8 cellular contexts compared by ENCODE assay signal in the genomic region with DNA sequence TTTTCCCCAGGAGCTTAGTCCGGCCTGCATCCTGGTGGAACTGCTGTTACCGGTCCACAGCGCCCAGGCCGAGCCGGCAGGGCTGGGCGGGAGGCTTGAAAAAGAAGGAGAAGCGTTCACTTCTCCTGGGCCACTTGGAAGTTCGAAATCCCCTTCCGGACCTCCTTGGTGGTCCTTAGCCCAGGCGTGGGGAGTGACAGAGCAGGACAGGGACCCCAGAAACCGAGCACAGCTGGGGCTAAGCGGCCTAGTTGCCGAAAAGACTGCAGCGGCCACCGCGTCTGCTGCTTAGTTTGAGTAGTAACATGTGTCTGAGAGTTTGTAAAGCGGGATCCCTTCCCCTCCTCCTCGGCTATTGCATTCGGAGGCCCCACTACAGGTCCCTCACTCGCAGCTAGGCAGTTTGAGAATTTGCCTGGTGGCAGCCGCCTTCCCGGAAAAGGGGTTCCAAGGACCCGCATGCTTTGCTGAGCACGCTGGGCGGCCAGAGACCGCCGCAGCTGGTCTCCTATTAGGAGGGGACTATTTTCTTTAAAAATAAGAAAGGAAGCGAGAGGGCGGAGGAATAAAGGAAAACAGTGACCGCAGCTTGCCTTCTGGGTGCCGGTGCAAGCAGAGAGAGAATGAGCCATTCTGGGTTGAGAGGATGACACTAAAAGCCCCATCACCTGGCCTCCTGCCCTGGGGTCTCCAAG. TPM values are rescaled to one million over a fixed set of nuclear protein-coding genes. Genes with fewer than 3 reads are reported as not detected.
DNase-seq lines count a peak whose midpoint lies in the region; FAIRE-seq and TF ChIP-seq lines count a peak whose summit lies in the region.
"Had no signal": no experiment of that assay in that cellular context is flagged by ENCODE, and none has a peak within 500 bp of the region (broad histone marks: within the 10 kb centered on the region; RNA-seq: fewer than 3 reads in every experiment).

No MANE protein-coding gene starts in this region.

- no peaks in the 10 kb centered on the region for H4K20me1 ChIP-seq in endothelial cell of umbilical vein (replicated peaks; ENCODE audit: control insufficient read depth, extremely low read depth, insufficient read depth, low read length)

- no peak for TF ChIP-seq CTCF in endothelial cell of umbilical vein (IDR thresholded peaks at IDR 0.05; ENCODE audit: extremely low read depth in 1 of 2, insufficient read depth in 1 of 2, low read depth in 1 of 2, low read length in 2 of 2)

- H3K36me3 Mint-ChIP-seq in IgD-negative memory B cell, result no peaks in the 10 kb centered on the region

- H3K4me1 Mint-ChIP-seq in IgD-negative memory B cell, result peaks cover 17 to 26% (median 21%) of the 10 kb centered on the region in 3 donors

- H3K27ac Mint-ChIP-seq in IgD-negative memory B cell, result peak overlapping the region in 2 of 3 donors; percentile 10 to 90
- H3K27ac Mint-ChIP-seq: immature natural killer cell had no signal

- H3K9me3 ChIP-seq in endothelial cell of umbilical vein (replicated peaks; ENCODE audit: control insufficient read depth, insufficient read depth, low read length), result no peaks in the 10 kb centered on the region
- H3K9me3 ChIP-seq: prostate gland had no signal

- TF ChIP-seq POLR2A in endothelial cell of umbilical vein (IDR thresholded peaks at IDR 0.05; ENCODE audit: low read depth, low read length), result no peak

- no peaks in the 10 kb centered on the region for H3K9me1 ChIP-seq in endothelial cell of umbilical vein (replicated peaks; ENCODE audit: control insufficient read depth, extremely low read depth, insufficient read depth, low read length)

- peaks cover 22% of the 10 kb centered on the region for H3K4me1 ChIP-seq in endothelial cell of umbilical vein (ENCODE audit: control insufficient read depth, extremely low read depth, insufficient read depth, low read length)
- H3K4me1 ChIP-seq: prostate gland had no signal

- no peak overlapping the region for H3K9ac ChIP-seq in endothelial cell of umbilical vein (replicated peaks; ENCODE audit: extremely low read depth, insufficient read depth, low read length)

- CTCF ChIA-PET in endothelial cell of umbilical vein (lab: Charles Lee), result interaction anchor here (0.8 to 4.2 kb wide), 10 partner anchors 18 to 335 kb away, joined by 3 to 31 read pairs (median 5); no protein-coding TSS in a partner anchor

- peaks cover 0 to 2% (median 0%) of the 10 kb centered on the region in 3 donors for H3K9me3 Mint-ChIP-seq in IgD-negative memory B cell
- H3K9me3 Mint-ChIP-seq: immature natural killer cell had no signal

- H3K27me3 ChIP-seq in endothelial cell of umbilical vein (ENCODE audit: control insufficient read depth in 2 of 2, insufficient read depth in 2 of 2, low read length in 2 of 2), result no peaks in the 10 kb centered on the region

- FAIRE-seq in endothelial cell of umbilical vein (lab: Jason Lieb, UNC), result no peak
- FAIRE-seq: endometrium had no signal

- no TSS peak for BruUV-seq in endothelial cell of umbilical vein (replicated peaks; lab: Mats Ljungman, UMichigan)

- intact Hi-C loops in endothelial cell of umbilical vein (cut with micrococcal nuclease), result loop anchor here (1.0 kb wide), 1 partner anchor 379 kb away; no protein-coding TSS in a partner anchor

- H3K79me2 ChIP-seq in endothelial cell of umbilical vein (ENCODE audit: control insufficient read depth, insufficient read depth, low read length), result peaks cover 49% of the 10 kb centered on the region

- peak overlapping the region; percentile 0 for H3K27ac ChIP-seq in endothelial cell of umbilical vein (ENCODE audit: insufficient read depth, low read depth, low read length)
- H3K27ac ChIP-seq: prostate gland had no signal

- dilution Hi-C loops in endothelial cell of umbilical vein (cut with MboI; ENCODE audit: extremely low pct_ligation_motif_present, low sequenced_read_pairs), result no loop called here

- DNase-seq in endothelial cell of umbilical vein (ENCODE audit: low read depth, low spot score), result no peak
- DNase-seq in skeletal muscle cell (ENCODE audit: low read depth), result no peak
- no peak for DNase-seq in NCI-H748 treated with DMSO at 0.1 percent for 48 hours (lab: John Stamatoyannopoulos, UW)
- no peak for DNase-seq in DMS53 treated with DMSO at 0.1 percent for 48 hours (lab: John Stamatoyannopoulos, UW; ENCODE audit: unreplicated experiment)

- peaks cover 3 to 11% of the 10 kb centered on the region in 2 experiments for H3K36me3 ChIP-seq in endothelial cell of umbilical vein (ENCODE audit: control insufficient read depth in 2 of 2, extremely low read depth in 1 of 2, insufficient read depth in 2 of 2, low read length in 2 of 2)
- H3K36me3 ChIP-seq: prostate gland had no signal

- POLR2A ChIA-PET in endothelial cell of umbilical vein (lab: Charles Lee), result no interaction called here

- H2AFZ ChIP-seq in endothelial cell of umbilical vein (ENCODE audit: low read depth, low read length), result no peak overlapping the region

- H3K4me3 ChIP-seq in endothelial cell of umbilical vein (replicated peaks in 1 of 3; ENCODE audit: insufficient read depth in 1 of 3, low read depth in 1 of 3, low read length in 3 of 3) (no peak overlapping the region), skeletal muscle cell (ENCODE audit: low read depth, low read length) (peak overlapping the region; percentile 5)
- H3K4me3 ChIP-seq: prostate gland had no signal

- H3K27me3 Mint-ChIP-seq in IgD-negative memory B cell, result peaks cover 81% of the 10 kb centered on the region

- peak overlapping the region in 1 of 4 donors; percentile 70 for H3K4me3 Mint-ChIP-seq in IgD-negative memory B cell

- H3K4me2 ChIP-seq in endothelial cell of umbilical vein (ENCODE audit: insufficient read depth, low read length), result peak overlapping the region; percentile 13

TF ChIP-seq in endothelial cell of umbilical vein, 7 proteins besides CTCF, POLR2A, EP300 and RAD21 (continues in another document):
- TF ChIP-seq EZH2 (IDR thresholded peaks at IDR 0.05; ENCODE audit: borderline replicate concordance, low read depth, low read length, severe bottlenecking) (no peak), FOS (IDR thresholded peaks at IDR 0.05; ENCODE audit: borderline replicate concordance, insufficient read depth, low read length) (no peak), POLR2AphosphoS5 (IDR thresholded peaks at IDR 0.05; ENCODE audit: insufficient read depth, low read depth, low read length) (no peak), GATA2 (IDR thresholded peaks at IDR 0.05; ENCODE audit: insufficient read depth, insufficient read length, low read depth, low read length) (no peak)

RNA-seq across cellular contexts. Expression of a gene that starts 1.0 kb away (rescaled TPM):
- polyA plus RNA-seq in IgD-negative memory B cell (not detected), endothelial cell of umbilical vein (2.0 and 2.6 TPM in 2 replicates)
- 7.3 and 8.5 TPM in 2 replicates for total RNA-seq in endothelial cell of umbilical vein
- polyA plus RNA-seq in endothelial cell of umbilical vein (2011; cell fraction: cytosol; rRNA removed), result 1.0 and 1.1 TPM in 2 replicates
- polyA plus RNA-seq in endothelial cell of umbilical vein (2011; cell fraction: nucleus; rRNA removed), result 13.1 and 13.2 TPM in 2 replicates
- polyA plus RNA-seq in endothelial cell of umbilical vein (2012), result 3.3 and 3.5 TPM in 2 replicates
- 0.57 and 0.58 TPM in 2 replicates for polyA minus RNA-seq in endothelial cell of umbilical vein
- polyA minus RNA-seq in endothelial cell of umbilical vein (2011; cell fraction: cytosol; rRNA and poly(A)+ RNA removed), result 0.82 TPM
- polyA minus RNA-seq in endothelial cell of umbilical vein (2011; cell fraction: nucleus; rRNA and poly(A)+ RNA removed), result 2.5 and 2.6 TPM in 2 replicates
- polyA plus RNA-seq: immature natural killer cell had no signal

RNA-seq across cellular contexts. Expression of a gene that starts 4.5 kb away (rescaled TPM):
- polyA plus RNA-seq in IgD-negative memory B cell (0.34 TPM), endothelial cell of umbilical vein (29.6 and 33.0 TPM in 2 replicates)
- 45.0 and 56.6 TPM in 2 replicates for total RNA-seq in endothelial cell of umbilical vein
- 7.9 and 11.6 TPM in 2 replicates for polyA plus RNA-seq in endothelial cell of umbilical vein (2011; cell fraction: cytosol; rRNA removed)
- polyA plus RNA-seq in endothelial cell of umbilical vein (2011; cell fraction: nucleus; rRNA removed), result 81.4 and 85.1 TPM in 2 replicates
- 19.0 and 19.8 TPM in 2 replicates for polyA plus RNA-seq in endothelial cell of umbilical vein (2012)
- polyA minus RNA-seq in endothelial cell of umbilical vein, result 7.7 and 13.3 TPM in 2 replicates
- polyA minus RNA-seq in endothelial cell of umbilical vein (2011; cell fraction: cytosol; rRNA and poly(A)+ RNA removed), result 1.3 TPM
- polyA minus RNA-seq in endothelial cell of umbilical vein (2011; cell fraction: nucleus; rRNA and poly(A)+ RNA removed), result 18.1 and 32.3 TPM in 2 replicates

RNA-seq across cellular contexts. Expression of a gene that starts 10.2 kb away (rescaled TPM):
- polyA plus RNA-seq in IgD-negative memory B cell (not detected), endothelial cell of umbilical vein (8.8 and 10.0 TPM in 2 replicates)
- total RNA-seq in endothelial cell of umbilical vein, result 24.0 and 27.4 TPM in 2 replicates
- polyA plus RNA-seq in endothelial cell of umbilical vein (2011; cell fraction: cytosol; rRNA removed), result 4.3 and 6.1 TPM in 2 replicates
- 42.1 and 47.5 TPM in 2 replicates for polyA plus RNA-seq in endothelial cell of umbilical vein (2011; cell fraction: nucleus; rRNA removed)
- 12.4 and 13.8 TPM in 2 replicates for polyA plus RNA-seq in endothelial cell of umbilical vein (2012)
- polyA minus RNA-seq in endothelial cell of umbilical vein, result 3.9 and 7.0 TPM in 2 replicates
- polyA minus RNA-seq in endothelial cell of umbilical vein (2011; cell fraction: cytosol; rRNA and poly(A)+ RNA removed), result 2.8 TPM
- 9.1 and 16.5 TPM in 2 replicates for polyA minus RNA-seq in endothelial cell of umbilical vein (2011; cell fraction: nucleus; rRNA and poly(A)+ RNA removed)
- polyA plus RNA-seq: immature natural killer cell had no signal

RNA-seq across cellular contexts. Expression of a gene that starts 16.3 kb away (rescaled TPM):
- polyA plus RNA-seq in IgD-negative memory B cell, result not detected
- total RNA-seq in endothelial cell of umbilical vein, result 24.5 and 29.8 TPM in 2 replicates
- polyA plus RNA-seq in endothelial cell of umbilical vein, result 23.5 and 24.2 TPM in 2 replicates
- polyA plus RNA-seq in endothelial cell of umbilical vein (2011; cell fraction: cytosol; rRNA removed), result 18.2 and 21.3 TPM in 2 replicates
- polyA plus RNA-seq in endothelial cell of umbilical vein (2011; cell fraction: nucleus; rRNA removed), result 5.5 and 6.9 TPM in 2 replicates
- 26.0 and 33.3 TPM in 2 replicates for polyA plus RNA-seq in endothelial cell of umbilical vein (2012)
- 8.2 and 9.4 TPM in 2 replicates for polyA minus RNA-seq in endothelial cell of umbilical vein
- polyA minus RNA-seq in endothelial cell of umbilical vein (2011; cell fraction: cytosol; rRNA and poly(A)+ RNA removed), result 10.9 TPM
- polyA minus RNA-seq in endothelial cell of umbilical vein (2011; cell fraction: nucleus; rRNA and poly(A)+ RNA removed), result 1.3 and 1.5 TPM in 2 replicates

RNA-seq across cellular contexts. Expression of a gene that starts 16.4 kb away (rescaled TPM):
- polyA plus RNA-seq in IgD-negative memory B cell (0.14 TPM), endothelial cell of umbilical vein (4.6 and 5.4 TPM in 2 replicates)
- total RNA-seq in endothelial cell of umbilical vein, result 11.2 and 13.1 TPM in 2 replicates
- 2.5 and 3.3 TPM in 2 replicates for polyA plus RNA-seq in endothelial cell of umbilical vein (2011; cell fraction: cytosol; rRNA removed)
- polyA plus RNA-seq in endothelial cell of umbilical vein (2011; cell fraction: nucleus; rRNA removed), result 13.6 and 14.6 TPM in 2 replicates
- 5.2 and 5.6 TPM in 2 replicates for polyA plus RNA-seq in endothelial cell of umbilical vein (2012)
- polyA minus RNA-seq in endothelial cell of umbilical vein, result 3.6 and 4.6 TPM in 2 replicates
- polyA minus RNA-seq in endothelial cell of umbilical vein (2011; cell fraction: cytosol; rRNA and poly(A)+ RNA removed), result 0.51 TPM
- 8.2 and 8.8 TPM in 2 replicates for polyA minus RNA-seq in endothelial cell of umbilical vein (2011; cell fraction: nucleus; rRNA and poly(A)+ RNA removed)
